ENCODE assay signal across 2 cellular contexts in the genomic region with DNA sequence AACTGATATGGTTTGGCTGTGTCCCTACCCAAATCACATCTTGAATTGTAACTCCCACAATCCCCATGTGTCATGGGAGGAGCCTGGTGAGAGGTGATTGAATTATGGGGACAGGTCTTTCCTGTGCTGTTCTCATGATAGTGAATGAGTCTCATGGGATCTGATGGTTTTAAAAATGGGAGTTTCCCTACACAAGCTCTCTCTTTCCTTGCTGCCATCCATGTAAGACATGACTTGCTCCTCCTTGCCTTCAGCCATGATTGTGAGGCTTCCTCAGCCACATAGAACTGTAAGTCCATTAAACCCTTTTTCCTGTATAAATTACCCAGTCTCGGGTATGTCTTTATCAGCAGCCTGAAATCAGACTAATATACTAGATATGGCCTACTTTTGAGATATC.
TF ChIP-seq lines count a peak whose summit lies in the region.

No MANE protein-coding gene starts in this region.

TF ChIP-seq in HEK293, 187 proteins besides CTCF, POLR2A, EP300 and RAD21:
- TF ChIP-seq SETDB1 (IDR thresholded peaks at IDR 0.05; ENCODE audit: insufficient read length, low read length): peak; percentile 72

TF ChIP-seq in K562, 482 proteins besides CTCF, POLR2A, EP300 and RAD21:
- TF ChIP-seq ZNF431 (CRISPR knock-in tag; IDR thresholded peaks at IDR 0.05): peak; percentile 96
TF ChIP-seq in K562: peak in this region for 1; not testable (repeated sequence) for 481.
